24 cellular contexts compared by ENCODE assay signal in the genomic region with DNA sequence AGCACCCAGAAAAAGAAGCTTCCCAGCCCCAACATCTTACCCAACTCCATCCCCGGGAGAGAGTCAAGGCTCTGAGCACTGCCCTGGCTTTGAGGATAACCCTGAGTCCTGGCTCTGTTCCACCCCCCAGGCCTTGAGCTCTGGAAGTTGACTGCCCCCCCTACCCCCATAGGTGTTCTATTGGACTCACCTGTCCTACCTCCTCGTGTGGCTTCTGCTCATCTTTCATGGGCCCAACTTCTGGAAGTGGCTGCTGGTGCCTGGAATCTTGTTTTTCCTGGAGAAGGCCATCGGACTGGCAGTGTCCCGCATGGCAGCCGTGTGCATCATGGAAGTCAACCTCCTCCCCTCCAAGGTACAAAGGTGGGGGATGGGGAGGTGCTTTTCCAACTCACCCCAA. TPM values are rescaled to one million over a fixed set of nuclear protein-coding genes. Genes with fewer than 3 reads are reported as not detected.
"Had no signal": no experiment of that assay in that cellular context is flagged by ENCODE, and none has a peak within 500 bp of the region (broad histone marks: within the 10 kb centered on the region; RNA-seq: fewer than 3 reads in every experiment).

No MANE protein-coding gene starts in this region.

- ATAC-seq: HepG2, Panc1, PC-3 had no signal

- H3K9me3 ChIP-seq: MG63, SJSA1 had no signal

- DNase-seq: IMR-90, Karpas-422, KG1, MG63, NCI-H1092, NCI-H1105 treated with DMSO at 0.1 percent for 48 hours, NCI-H1417 treated with DMSO at 0.1 percent for 48 hours, NCI-H146, NCI-H1694 treated with DMSO at 0.1 percent for 48 hours, NCI-H1930, NCI-H2081, NCI-H2107, NCI-H2227 treated with DMSO at 0.1 percent for 48 hours, NCI-H524, NCI-H526 treated with DMSO at 0.1 percent for 48 hours, NCI-H748 treated with DMSO at 0.1 percent for 48 hours, PC-3, SIG-M5 had no signal

- H3K4me3 ChIP-seq: MG63, SJSA1, SK-N-MC had no signal

- H3K27ac ChIP-seq: RWPE1, SJSA1, SK-N-MC had no signal

- FAIRE-seq: HepG2 had no signal

- H3K36me3 ChIP-seq: MG63, SJSA1 had no signal

- H3K27me3 ChIP-seq: MG63 had no signal

RNA-seq across cellular contexts. Expression of a gene that starts 22.4 kb away (rescaled TPM):
- total RNA-seq: HepG2, IMR-90, OCI-LY7, SJSA1 had no signal
- polyA plus RNA-seq: HepG2 had no signal
